ENCODE assay signal across 1 cellular context in genomic region chr11:121451178-121451981, GRCh38.
TF ChIP-seq lines count a peak whose summit lies in the region.

No MANE protein-coding gene starts in this region.

TF ChIP-seq in HepG2, 621 proteins besides CTCF, POLR2A, EP300 and RAD21 (continued from another document and continues in another):
- TF ChIP-seq ZNF318 (CRISPR knock-in tag; IDR thresholded peaks at IDR 0.05), result no peak
- 0 out of 2 replicates have a peak, but pooled peaks have one; percentile 52 for TF ChIP-seq KLF11 (CRISPR knock-in tag; IDR thresholded peaks at IDR 0.05)
- TF ChIP-seq HOMEZ (CRISPR knock-in tag; IDR thresholded peaks at IDR 0.05; ENCODE audit: low read depth), result peak; percentile 39; the same call in 1 of the 2 replicates
- TF ChIP-seq NFAT5 (CRISPR knock-in tag; IDR thresholded peaks at IDR 0.05), result no peak
- TF ChIP-seq ZNF740 (CRISPR knock-in tag; IDR thresholded peaks at IDR 0.05), result no peak
- TF ChIP-seq RARG (CRISPR knock-in tag; IDR thresholded peaks at IDR 0.05; ENCODE audit: low read depth), result no peak
- TF ChIP-seq ATF5 (CRISPR knock-in tag; IDR thresholded peaks at IDR 0.05; ENCODE audit: low read depth), result no peak
- no peak for TF ChIP-seq FLYWCH1 (CRISPR knock-in tag; IDR thresholded peaks at IDR 0.05)
- TF ChIP-seq ERF (CRISPR knock-in tag; IDR thresholded peaks at IDR 0.05), result peak; percentile 34; the same call in 1 of the 2 replicates
- TF ChIP-seq FOXA1 (IDR thresholded peaks at IDR 0.05), result no peak
- no peak; the same call in 1 of the 2 replicates for TF ChIP-seq FOXA1 (CRISPR knock-in tag; IDR thresholded peaks at IDR 0.05)
- TF ChIP-seq ZNF225 (CRISPR knock-in tag; IDR thresholded peaks at IDR 0.05), result no peak
- no peak for TF ChIP-seq BRCA1 (CRISPR knock-in tag; IDR thresholded peaks at IDR 0.05)
- peak; percentile 43; the same call in 1 of the 2 replicates for TF ChIP-seq ZFP91 (CRISPR knock-in tag; IDR thresholded peaks at IDR 0.05; ENCODE audit: borderline replicate concordance)
- TF ChIP-seq ZNF816 (CRISPR knock-in tag; IDR thresholded peaks at IDR 0.05; ENCODE audit: borderline replicate concordance), result no peak
- peak; percentile 80 for TF ChIP-seq SAP130 (CRISPR knock-in tag; IDR thresholded peaks at IDR 0.05; ENCODE audit: low read depth)
- no peak for TF ChIP-seq ZSCAN22 (CRISPR knock-in tag; IDR thresholded peaks at IDR 0.05)
- TF ChIP-seq ARID3A (IDR thresholded peaks at IDR 0.05; ENCODE audit: low read depth, low read length), result no peak
- peak; percentile 75; the same call in 1 of the 2 replicates for TF ChIP-seq FOXO1 (CRISPR knock-in tag; IDR thresholded peaks at IDR 0.05)
- TF ChIP-seq BCL6 (CRISPR knock-in tag; IDR thresholded peaks at IDR 0.05), result peak; percentile 26; the same call in 1 of the 2 replicates
- TF ChIP-seq ZNF205 (CRISPR knock-in tag; IDR thresholded peaks at IDR 0.05), result no peak
- no peak; the same call in 1 of the 2 replicates for TF ChIP-seq MAX (IDR thresholded peaks at IDR 0.05)
- TF ChIP-seq KDM3A (CRISPR knock-in tag; IDR thresholded peaks at IDR 0.05; ENCODE audit: low read depth), result no peak
- peak; percentile 27; the same call in 1 of the 2 replicates for TF ChIP-seq ZKSCAN8 (CRISPR knock-in tag; IDR thresholded peaks at IDR 0.05; ENCODE audit: borderline replicate concordance)
- TF ChIP-seq TEF (CRISPR knock-in tag; IDR thresholded peaks at IDR 0.05), result no peak
- TF ChIP-seq ZNF570 (CRISPR knock-in tag; IDR thresholded peaks at IDR 0.05; ENCODE audit: borderline replicate concordance), result no peak
- no peak for TF ChIP-seq ZBTB14 (CRISPR knock-in tag; IDR thresholded peaks at IDR 0.05)
- no peak for TF ChIP-seq REL (CRISPR knock-in tag; conservative IDR thresholded peaks at IDR 0.05)
